In the genomic region with DNA sequence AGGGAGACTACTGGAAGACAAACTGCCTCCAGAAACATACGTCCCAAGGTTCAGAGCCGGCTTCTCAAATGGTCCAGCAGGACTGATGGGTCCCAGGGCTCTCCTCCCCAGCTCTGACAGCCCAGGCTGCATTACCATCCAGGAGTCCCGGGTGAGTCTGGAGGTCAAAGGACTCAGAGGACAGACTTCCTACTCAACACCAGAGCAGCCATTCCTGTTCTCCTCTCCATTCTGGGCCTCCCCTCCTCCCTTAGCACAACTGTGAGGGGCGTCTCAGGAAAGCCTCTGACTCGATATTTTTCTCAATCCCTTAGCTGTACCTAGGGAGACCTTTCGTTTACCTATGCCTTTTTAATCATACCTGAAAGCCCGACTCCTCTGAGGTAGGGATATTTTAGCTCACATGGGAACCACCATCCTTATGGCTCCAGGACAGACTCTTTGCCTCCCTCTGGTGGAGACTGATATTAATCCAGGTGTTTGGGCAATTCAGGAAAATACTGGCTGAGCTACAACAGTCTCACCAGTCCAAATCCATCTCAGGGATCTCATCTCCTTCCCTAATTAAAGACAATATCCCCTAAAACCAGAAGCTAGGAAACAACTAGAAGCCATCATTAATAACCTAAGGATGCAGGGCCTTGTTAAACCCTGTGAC, we compare ENCODE assay signal across 7 cellular contexts. TPM values are rescaled to one million over a fixed set of nuclear protein-coding genes. Genes with fewer than 3 reads are reported as not detected.
A peak's percentile ranks its signal among the peaks of the same experiment; 100 is the strongest.
DNase-seq lines count a peak whose midpoint lies in the region; ATAC-seq and TF ChIP-seq lines count a peak whose summit lies in the region.
"Not testable (repeated sequence)": the region's sequence is repeated elsewhere in the genome, so short reads cannot be mapped to it uniquely, and the experiment has no call there.

No MANE protein-coding gene starts in this region.

- not testable (repeated sequence) for H3K27ac Mint-ChIP-seq in T-helper 17 cell, progenitor cell of endocrine pancreas

- H3K27me3 ChIP-seq in GM06990 (replicated peaks; ENCODE audit: control insufficient read depth, insufficient read depth, low read length); adrenal gland: not testable (repeated sequence)

- H3K4me1 ChIP-seq in adrenal gland (replicated peaks in 1 of 2), result not testable (repeated sequence)

- peak; percentile 10 for TF ChIP-seq CTCF in GM06990 (IDR thresholded peaks at IDR 0.05; ENCODE audit: insufficient read depth, low read length, poor library complexity, severe bottlenecking)
- TF ChIP-seq CTCF in adrenal gland (IDR thresholded peaks at IDR 0.05), result peak in 1 of 6 experiments; percentile 51
- peak; percentile 50 for TF ChIP-seq CTCF in progenitor cell of endocrine pancreas (IDR thresholded peaks at IDR 0.05; ENCODE audit: unreplicated experiment)

- not testable (repeated sequence) for H3K9me3 Mint-ChIP-seq in progenitor cell of endocrine pancreas (ENCODE audit: low read depth)

- not testable (repeated sequence) for H3K27me3 Mint-ChIP-seq in T-helper 17 cell, progenitor cell of endocrine pancreas

- not testable (repeated sequence) for H3K9me3 ChIP-seq in T-helper 17 cell (ENCODE audit: control insufficient read depth, low read length, poor library complexity, severe bottlenecking); adrenal gland (replicated peaks in 1 of 3)

- H3K36me3 ChIP-seq in GM06990 (ENCODE audit: control insufficient read depth, insufficient read depth, low read length); adrenal gland (replicated peaks in 1 of 2): not testable (repeated sequence)

- not testable (repeated sequence) for H3K4me3 ChIP-seq in GM06990 (replicated peaks; ENCODE audit: low read depth, low read length); adrenal gland

- ATAC-seq in HG02870 (IDR thresholded peaks at IDR 0.05; ENCODE audit: unreplicated experiment) (peak; percentile 47), T-helper 17 cell (peak; percentile 68), esophagus mucosa (peak; percentile 28), left colon (peak; percentile 74)

- intact Hi-C loops in adrenal gland (cut with DNase I); left colon (cut with DNase I, micrococcal nuclease): not testable (repeated sequence)

- not testable (repeated sequence) for DNase-seq in GM06990 (ENCODE audit: extremely low read depth, insufficient read length); progenitor cell of endocrine pancreas (ENCODE audit: low spot score, unreplicated experiment)
- peak in 1 of 3 donors; percentile 14 for DNase-seq in T-helper 17 cell
- peak in 5 of 7 donors; percentile 26 to 58 (median 27) for DNase-seq in adrenal gland
- DNase-seq in left colon, result peak in 1 of 2 donors; percentile 12

- TF ChIP-seq POLR2A in adrenal gland (IDR thresholded peaks at IDR 0.05), result not testable (repeated sequence)

- not testable (repeated sequence) for H3K36me3 Mint-ChIP-seq in T-helper 17 cell (ENCODE audit: low read depth); progenitor cell of endocrine pancreas (ENCODE audit: insufficient read depth)

- no CpG with 5 or more reads among the region's 7 CpGs for WGBS in adrenal gland, 4 donors

- H3K27ac ChIP-seq in adrenal gland, result not testable (repeated sequence)

- not testable (repeated sequence) for H3K4me1 Mint-ChIP-seq in T-helper 17 cell; progenitor cell of endocrine pancreas (ENCODE audit: low read depth)

- not testable (repeated sequence) for H3K4me3 Mint-ChIP-seq in T-helper 17 cell; progenitor cell of endocrine pancreas (ENCODE audit: low read depth)

RNA-seq across cellular contexts. Expression of a gene that starts 19.8 kb away (rescaled TPM):
- total RNA-seq in T-helper 17 cell (1 to 10 TPM; 2.3 to 5.9 TPM), adrenal gland (1 to 10 TPM in 4 of 8 donors, under 1 TPM in 2, not detected in 2; 0.61 to 4.3 (median 2.0) TPM), esophagus mucosa (0.64 TPM), left colon (1 to 10 TPM; 1.6 to 1.9 TPM), progenitor cell of endocrine pancreas (6.9 and 8.6 TPM in 2 replicates)
- polyA plus RNA-seq in adrenal gland, result 10 to 100 TPM in 1 of 3 donors, 1 to 10 TPM in 1, under 1 TPM in 1; 0.81 to 16.4 (median 3.1) TPM
